ENCODE assay signal across 13 cellular contexts in genomic region chr2:104043864-104044263, GRCh38.
DNase-seq lines count a peak whose midpoint lies in the region; ATAC-seq, FAIRE-seq and TF ChIP-seq lines count a peak whose summit lies in the region.
"Had no signal": no experiment of that assay in that cellular context is flagged by ENCODE, and none has a peak within 500 bp of the region (broad histone marks: within the 10 kb centered on the region; RNA-seq: fewer than 3 reads in every experiment).

No MANE protein-coding gene starts in this region.

- H3K4me1 ChIP-seq in lower lobe of right lung (no peaks in the 10 kb centered on the region), Peyer's patch (no peaks in the 10 kb centered on the region)

- H3K4me3 ChIP-seq in lower lobe of right lung (no peak overlapping the region), Peyer's patch (no peak overlapping the region)
- H3K4me3 ChIP-seq: SK-N-MC had no signal

- H3K27me3 ChIP-seq in lower lobe of right lung (ENCODE audit: low read depth) = no peaks in the 10 kb centered on the region
- H3K27me3 ChIP-seq in Peyer's patch = no peaks in the 10 kb centered on the region

- DNase-seq in DMS153 (lab: John Stamatoyannopoulos, UW) (peak; percentile 75), NAMALWA (ENCODE audit: low spot score) (peak; percentile 66), OCI-M1 (lab: John Stamatoyannopoulos, UW) (peak; percentile 56), lower lobe of right lung (no peak), Peyer's patch (no peak), frontal cortex (ENCODE audit: low spot score in 2 of 2) (no peak)
- DNase-seq in activated CD4-positive, alpha-beta T cell treated with anti-CD3 and anti-CD28 coated beads, Interleukin-2, amount 50 U/mL, for 1 hour = no peak
- DNase-seq: AML-193, foreskin fibroblast, NCI-H2029 treated with DMSO at 0.1 percent for 48 hours, nephron progenitor cell had no signal

- H3K9me3 ChIP-seq in lower lobe of right lung (no peaks in the 10 kb centered on the region), Peyer's patch (no peaks in the 10 kb centered on the region)

- intact Hi-C loops in lower lobe of right lung (cut with DNase I) = no loop called here

- ATAC-seq in lower lobe of right lung (peak; percentile 42 to 59), GM18870 (IDR thresholded peaks at IDR 0.05; ENCODE audit: unreplicated experiment) (no peak)

- TF ChIP-seq CTCF in lower lobe of right lung (IDR thresholded peaks at IDR 0.05) (no peak), Peyer's patch (IDR thresholded peaks at IDR 0.05) (no peak)

- H3K36me3 ChIP-seq in lower lobe of right lung (no peaks in the 10 kb centered on the region), Peyer's patch (no peaks in the 10 kb centered on the region)

- no peak for FAIRE-seq in frontal cortex (lab: Jason Lieb, UNC)

- H3K27ac ChIP-seq in lower lobe of right lung (no peak overlapping the region), Peyer's patch (no peak overlapping the region)
- H3K27ac ChIP-seq: SK-N-MC had no signal

- TF ChIP-seq POLR2A in Peyer's patch (IDR thresholded peaks at IDR 0.05) = no peak

Comparison
In these comparisons a context has a peak if more than half of its experiments do, and no peak if none do; other contexts are left out.
1. DNase-seq: peak in DMS153 (single experiment), NAMALWA (single experiment) and OCI-M1 (single experiment); none in lower lobe of right lung (single experiment), Peyer's patch (0 of 3), frontal cortex (0 of 2) and activated CD4-positive, alpha-beta T cell treated with anti-CD3 and anti-CD28 coated beads, Interleukin-2, amount 50 U/mL, for 1 hour (single experiment).